In genomic region chr2:113198790-113199612, GRCh38 we compare ENCODE assay signal across 8 cellular contexts. TPM values are rescaled to one million over a fixed set of nuclear protein-coding genes. Genes with fewer than 3 reads are reported as not detected.
A peak's percentile ranks its signal among the peaks of the same experiment; 100 is the strongest.
DNase-seq lines count a peak whose midpoint lies in the region; ATAC-seq and TF ChIP-seq lines count a peak whose summit lies in the region.

No MANE protein-coding gene starts in this region.

- POLR2A ChIA-PET in CD4-positive, alpha-beta T cell (lab: Charles Lee), result interaction anchor here (0.9 to 4.0 kb wide), 7 partner anchors 15 to 66 kb away, joined by 3 to 31 read pairs (median 3); partner anchors contain the start of gene PSD4
- POLR2A ChIA-PET in IMR-90 (lab: Charles Lee; ENCODE audit: unreplicated experiment), result no interaction called here

- in situ Hi-C loops in IMR-90 (cut with MboI; ENCODE audit: low sequenced_read_pairs), result no loop called here

- no peak overlapping the region for H3K18ac ChIP-seq in IMR-90 (ENCODE audit: low read depth, low read length)

- TF ChIP-seq EP300 in upper lobe of left lung (IDR thresholded peaks at IDR 0.05), result no peak

- H3K79me1 ChIP-seq in IMR-90 (ENCODE audit: low read depth in 1 of 2, low read length in 2 of 2), result no peaks in the 10 kb centered on the region

- 1% methylated on average over 47 of the region's 79 CpGs; no CpG with 5 or more reads in 1 of the 2 experiments for WGBS in IMR-90 (ENCODE audit: extremely low coverage in 2 of 2, insufficient read length in 1 of 2), 2 experiments
- 0 to 1% methylated on average over 5 to 27 of the region's 79 CpGs for WGBS in upper lobe of left lung, 2 donors

- no peak overlapping the region for H2BK5ac ChIP-seq in IMR-90 (ENCODE audit: low read depth, low read length, poor library complexity, severe bottlenecking)

- no peak overlapping the region for H2AK5ac ChIP-seq in IMR-90 (ENCODE audit: low read depth, low read length)

- H3K9me3 ChIP-seq in CD4-positive, alpha-beta T cell (ENCODE audit: control insufficient read depth, low read length), result no peaks in the 10 kb centered on the region
- H3K9me3 ChIP-seq in IMR-90 (ENCODE audit: control insufficient read depth, insufficient read depth, low read length) (no peaks in the 10 kb centered on the region), upper lobe of left lung (no peaks in the 10 kb centered on the region)

- H2BK20ac ChIP-seq in IMR-90 (ENCODE audit: low read depth, low read length), result no peak overlapping the region

- H4K5ac ChIP-seq in IMR-90 (ENCODE audit: low read depth, low read length), result no peak overlapping the region

- H3K4me1 Mint-ChIP-seq in CD4-positive, alpha-beta T cell (ENCODE audit: low read depth), result peaks cover 8% of the 10 kb centered on the region

- no peak overlapping the region for H3K56ac ChIP-seq in IMR-90 (ENCODE audit: extremely low read depth, insufficient read depth, low read length)

- no peaks in the 10 kb centered on the region for H3K9me1 ChIP-seq in IMR-90 (ENCODE audit: insufficient read depth, low read length)

- ATAC-seq in CD4-positive, alpha-beta T cell (ENCODE audit: poor library complexity), result peak; percentile 71
- ATAC-seq in GM21390 (IDR thresholded peaks at IDR 0.05; ENCODE audit: unreplicated experiment), result peak; percentile 79
- ATAC-seq in IMR-90 (ENCODE audit: low read depth), result peak; percentile 95
- peak; percentile 91 to 93 for ATAC-seq in left cardiac atrium
- ATAC-seq in upper lobe of left lung (ENCODE audit: low FRiP score in 2 of 2), result peak; percentile 92 to 97

- peak overlapping the region; percentile 5 for H3K27ac ChIP-seq in CD4-positive, alpha-beta T cell (ENCODE audit: low read depth, low read length)
- no peak overlapping the region; the same call in 1 of the 2 replicates for H3K27ac ChIP-seq in IMR-90 (ENCODE audit: insufficient read depth, low read length)
- H3K27ac ChIP-seq in upper lobe of left lung, result peak overlapping the region; percentile 68 to 90 (median 80)

- H3K27me3 ChIP-seq in CD4-positive, alpha-beta T cell (ENCODE audit: control insufficient read depth, insufficient read depth, low read length), result no peaks in the 10 kb centered on the region
- peaks cover 19% of the 10 kb centered on the region; the same call in 1 of the 2 replicates for H3K27me3 ChIP-seq in IMR-90 (ENCODE audit: control insufficient read depth, insufficient read depth, low read length)
- H3K27me3 ChIP-seq in upper lobe of left lung, result no peaks in the 10 kb centered on the region

- peak; percentile 44 for TF ChIP-seq RAD21 in IMR-90 (IDR thresholded peaks at IDR 0.05; ENCODE audit: low read length)

- H3K36me3 ChIP-seq in IMR-90 (ENCODE audit: control insufficient read depth, insufficient read depth, low read length) (no peaks in the 10 kb centered on the region), upper lobe of left lung (peaks cover 0 to 24% (median 16%) of the 10 kb centered on the region in 4 donors)

- peak overlapping the region; percentile 47 for H2AK9ac ChIP-seq in IMR-90 (replicated peaks; ENCODE audit: low read depth, low read length, poor library complexity)

- H3K23ac ChIP-seq in IMR-90 (ENCODE audit: low read depth, low read length), result no peak overlapping the region

- CTCF ChIA-PET in CD4-positive, alpha-beta T cell (lab: Charles Lee), result interaction anchor here (0.6 to 3.5 kb wide), 18 partner anchors 18 to 574 kb away, joined by 3 to 41 read pairs (median 6); partner anchors contain the start of gene PSD4
- CTCF ChIA-PET in IMR-90 (lab: Yijun Ruan, JAX), result interaction anchor here (0.6 to 2.1 kb wide), 10 partner anchors 8 to 172 kb away, joined by 3 to 24 read pairs (median 4); no protein-coding TSS in a partner anchor

- no TSS peak for BruUV-seq in IMR-90 (replicated peaks; lab: Mats Ljungman, UMichigan)

- H3K27me3 Mint-ChIP-seq in CD4-positive, alpha-beta T cell, result no peaks in the 10 kb centered on the region

- no peaks in the 10 kb centered on the region for H3K9me3 Mint-ChIP-seq in CD4-positive, alpha-beta T cell

- intact Hi-C loops in CD4-positive, alpha-beta T cell (cut with DNase I, micrococcal nuclease), result loop anchor here (1.0 to 5.0 kb wide), 3 partner anchors 61 to 117 kb away; no protein-coding TSS in a partner anchor
- intact Hi-C loops in IMR-90 (cut with micrococcal nuclease), result loop anchor here (1.0 kb wide), 2 partner anchors 61 to 119 kb away; no protein-coding TSS in a partner anchor
- intact Hi-C loops in left cardiac atrium (cut with DNase I), result loop anchor here in 1 of 2 donors (5.0 kb wide), 1 partner anchor 62 kb away; no protein-coding TSS in a partner anchor
- intact Hi-C loops in posterior vena cava (cut with DNase I), result no loop called here

- H3K27ac Mint-ChIP-seq in CD4-positive, alpha-beta T cell, result peak overlapping the region; percentile 12

- H3K4ac ChIP-seq in IMR-90 (ENCODE audit: low read depth, low read length), result no peak overlapping the region

- TF ChIP-seq POLR2A in IMR-90 (IDR thresholded peaks at IDR 0.05; ENCODE audit: low read depth, low read length) (no peak), upper lobe of left lung (IDR thresholded peaks at IDR 0.05) (peak in 2 of 4 donors; percentile 52 to 66)

- DNase-seq in CD4-positive, alpha-beta T cell, result peak; percentile 53 to 86 (median 72)
- DNase-seq in IMR-90 (peak; percentile 47), T follicular helper cell (ENCODE audit: low read depth) (peak; percentile 49), amniotic stem cell (lab: John Stamatoyannopoulos, UW) (peak; percentile 50), left cardiac atrium (peak; percentile 83), posterior vena cava (ENCODE audit: low spot score) (peak; percentile 95), upper lobe of left lung (peak; percentile 88 to 98)

- H3K36me3 Mint-ChIP-seq in CD4-positive, alpha-beta T cell (ENCODE audit: low read depth), result peaks cover 84% of the 10 kb centered on the region

- H3K4me2 ChIP-seq in IMR-90 (ENCODE audit: low read depth, low read length), result peak overlapping the region; percentile 96

- peak overlapping the region; percentile 95 for H2AFZ ChIP-seq in IMR-90 (replicated peaks; ENCODE audit: low read length, poor library complexity)

- H3K4me1 ChIP-seq in IMR-90 (ENCODE audit: control insufficient read depth, insufficient read depth, low read length), result no peaks in the 10 kb centered on the region
- H3K4me1 ChIP-seq in upper lobe of left lung, result peaks cover 8 to 24% (median 13%) of the 10 kb centered on the region in 4 donors

- peak; percentile 91 for TF ChIP-seq CTCF in CD4-positive, alpha-beta T cell (IDR thresholded peaks at IDR 0.05)
- peak; percentile 83 for TF ChIP-seq CTCF in IMR-90 (conservative IDR thresholded peaks at IDR 0.05; ENCODE audit: low read depth, low read length)
- TF ChIP-seq CTCF in upper lobe of left lung (IDR thresholded peaks at IDR 0.05), result peak; percentile 95 to 99 (median 99)

- H3K14ac ChIP-seq in IMR-90 (replicated peaks; ENCODE audit: low read depth, low read length), result no peak overlapping the region

- H3K4me3 Mint-ChIP-seq in CD4-positive, alpha-beta T cell, result no peak overlapping the region

- H4K8ac ChIP-seq in IMR-90 (ENCODE audit: low read depth in 2 of 2, low read length in 2 of 2), result peak overlapping the region in 1 of 2 experiments; percentile 75; a peak in 1 of 4 replicates

- no peaks in the 10 kb centered on the region for H4K20me1 ChIP-seq in IMR-90 (ENCODE audit: insufficient read depth, low read length)

- dilution Hi-C loops in IMR-90 (cut with HindIII; ENCODE audit: low sequenced_read_pairs, unreplicated experiment), result no loop called here

- H3K9ac ChIP-seq in IMR-90 (ENCODE audit: low read depth, low read length), result peak overlapping the region; percentile 41

- H3K4me3 ChIP-seq in IMR-90 (ENCODE audit: insufficient read depth, low read depth, low read length) (peak overlapping the region; percentile 78), upper lobe of left lung (peak overlapping the region; percentile 71 to 89 (median 82))

- H4K91ac ChIP-seq in IMR-90 (ENCODE audit: insufficient read depth, low read depth, low read length), result no peak overlapping the region

- no peak overlapping the region for H2BK120ac ChIP-seq in IMR-90 (ENCODE audit: low read depth, low read length)

- no peak overlapping the region for H2BK15ac ChIP-seq in IMR-90 (ENCODE audit: low read depth, low read length)

TF ChIP-seq in IMR-90, 13 proteins besides CTCF, POLR2A, EP300 and RAD21:
- TF ChIP-seq MAZ (IDR thresholded peaks at IDR 0.05; ENCODE audit: borderline replicate concordance, low read depth, low read length), result peak; percentile 93
- TF ChIP-seq SMC3 (IDR thresholded peaks at IDR 0.05; ENCODE audit: low read depth, low read length), result peak; percentile 54
- TF ChIP-seq MXI1 (IDR thresholded peaks at IDR 0.05; ENCODE audit: borderline replicate concordance, low read depth, low read length), result peak; percentile 82
- TF ChIP-seq USF2 (IDR thresholded peaks at IDR 0.05; ENCODE audit: low read depth, low read length), result no peak
- TF ChIP-seq FOS (IDR thresholded peaks at IDR 0.05; ENCODE audit: low read depth, low read length), result no peak
- no peak for TF ChIP-seq ELK1 (IDR thresholded peaks at IDR 0.05; ENCODE audit: borderline replicate concordance, low read depth, low read length)
- TF ChIP-seq CEBPB (IDR thresholded peaks at IDR 0.05; ENCODE audit: low read depth, low read length), result no peak

RNA-seq across cellular contexts. Expression of gene PSD4, which starts 25.2 kb away (rescaled TPM):
- 100 to 1,000 TPM in 1 of 2 experiments, 10 to 100 TPM in 1; 96.5 to 101 TPM for total RNA-seq in CD4-positive, alpha-beta T cell
- 0.28 and 0.36 TPM in 2 replicates for total RNA-seq in IMR-90 (2012; rRNA removed)
- 0.55 and 0.70 TPM in 2 replicates for polyA plus RNA-seq in IMR-90 (2012; rRNA removed)
- 0.48 and 0.76 TPM in 2 replicates for polyA plus RNA-seq in IMR-90 (2012; cell fraction: cytosol; rRNA removed)
- polyA plus RNA-seq in IMR-90 (2012; cell fraction: nucleus; rRNA removed; ENCODE audit: low replicate concordance), result 0.66 and 0.72 TPM in 2 replicates
- 1 to 10 TPM; 4.1 to 4.4 TPM for total RNA-seq in left cardiac atrium
- 10 to 100 TPM in 1 of 2 donors, 1 to 10 TPM in 1; 5.8 to 10.5 TPM for total RNA-seq in posterior vena cava
- 100 to 1,000 TPM in 1 of 6 donors, 10 to 100 TPM in 5; 44.0 to 101 (median 60.4) TPM for total RNA-seq in upper lobe of left lung

Comparison
In these comparisons a context has a peak if more than half of its experiments do, and no peak if none do; other contexts are left out.
1. intact Hi-C loops: an anchor here in CD4-positive, alpha-beta T cell (1.0 to 5.0 kb wide) and IMR-90 (1.0 kb wide); none called in posterior vena cava.